In the genomic region with DNA sequence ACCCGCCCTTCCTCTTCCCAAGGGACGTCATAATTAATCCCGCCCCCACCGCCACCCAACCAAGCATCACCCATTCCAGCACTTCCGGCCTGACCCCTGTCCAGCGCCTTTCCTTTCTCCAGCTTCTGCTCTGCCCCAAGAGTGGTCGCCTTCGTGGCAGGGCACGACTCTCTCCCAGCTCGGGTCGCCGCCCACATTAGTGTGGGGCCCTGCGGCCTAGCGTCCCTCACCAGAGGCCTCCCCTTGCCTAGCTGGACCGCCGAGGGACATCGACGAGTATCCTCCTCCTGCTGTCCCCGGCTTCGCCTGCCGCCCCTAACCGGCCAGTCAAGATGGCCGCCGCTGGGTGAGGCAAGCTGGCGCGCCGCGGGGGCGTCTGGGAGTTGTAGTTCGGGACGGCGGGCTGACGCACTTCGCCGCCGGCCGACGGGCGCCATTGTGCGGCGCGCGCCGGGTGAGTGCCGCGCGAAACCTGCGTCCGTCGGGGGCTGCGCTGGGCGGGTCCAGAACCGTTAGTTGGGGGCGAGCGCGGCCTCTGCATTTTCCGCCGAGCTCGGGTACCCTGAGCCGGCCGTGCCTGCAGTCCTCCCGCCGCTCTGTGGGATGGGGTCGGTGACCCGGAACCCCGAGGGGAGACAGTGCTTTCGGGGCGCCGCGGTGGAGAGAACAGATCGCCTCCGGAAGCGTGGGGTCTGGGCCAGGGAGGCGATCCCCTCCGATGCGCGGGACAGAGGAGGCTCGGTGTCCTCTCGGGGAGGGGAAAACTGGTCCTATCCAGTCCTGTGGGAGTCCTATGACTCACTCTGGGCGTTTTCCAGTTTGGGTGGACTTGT, we compare ENCODE assay signal across 8 cellular contexts. TPM values are rescaled to one million over a fixed set of nuclear protein-coding genes. Genes with fewer than 3 reads are reported as not detected.
DNase-seq lines count a peak whose midpoint lies in the region; ATAC-seq and TF ChIP-seq lines count a peak whose summit lies in the region.

A gene (plus strand): TSS at position 73 of the 833 bp plus-strand sequence. CDS start 905 bp downstream, outside the sequence.

- H3K36me3 ChIP-seq in kidney epithelial cell (ENCODE audit: control insufficient read depth, insufficient read depth, low read length): peaks cover 4% of the 10 kb centered on the region

- no peaks in the 10 kb centered on the region for H3K27me3 ChIP-seq in kidney epithelial cell (ENCODE audit: control insufficient read depth, insufficient read depth, low read length)

- DNase-seq in AG08396 (ENCODE audit: low spot score) (peak; percentile 96), NCI-H345 treated with DMSO at 0.1 percent for 48 hours (lab: John Stamatoyannopoulos, UW; ENCODE audit: unreplicated experiment) (peak; percentile 53), cerebellar nuclear complex (lab: John Stamatoyannopoulos, UW) (peak; percentile 72 to 82), kidney epithelial cell (ENCODE audit: low read depth) (peak; percentile 52)
- peak; percentile 90 for DNase-seq in activated CD4-positive, alpha-beta T cell treated with anti-CD3 and anti-CD28 coated beads for 1 hour
- DNase-seq in stimulated activated CD4-positive, alpha-beta T cell treated with anti-CD3 and anti-CD28 coated beads, Interleukin-15, amount 100 ng/mL, for 24 hours: peak; percentile 95

- ATAC-seq in GM18907 (IDR thresholded peaks at IDR 0.05; ENCODE audit: unreplicated experiment): peak; percentile 89
- ATAC-seq in HG03139 (IDR thresholded peaks at IDR 0.05; ENCODE audit: unreplicated experiment): peak; percentile 77

- no peak for TF ChIP-seq CTCF in kidney epithelial cell (IDR thresholded peaks at IDR 0.05; ENCODE audit: insufficient read depth, low read length, poor library complexity, severe bottlenecking)

- peak within 1 kb of the TSS; percentile 77 for H3K4me3 ChIP-seq in kidney epithelial cell (ENCODE audit: low read depth, low read length)

RNA-seq across cellular contexts. Expression of the gene that starts here (rescaled TPM):
- 16.8 and 25.3 TPM in 2 replicates for total RNA-seq in kidney epithelial cell

Comparison
In these comparisons a context has a peak if more than half of its experiments do, and no peak if none do; other contexts are left out.
1. Peak in every context shown above with its lines: DNase-seq, ATAC-seq and H3K4me3 ChIP-seq.